1 cellular context compared by ENCODE assay signal in genomic region chr16:23149267-23149992, GRCh38.
A peak's percentile ranks its signal among the peaks of the same experiment; 100 is the strongest.
TF ChIP-seq lines count a peak whose summit lies in the region.

Gene USP31 (minus strand): TSS chr16:23149452. CDS start chr16:23149270, 182 bp downstream.

TF ChIP-seq in HepG2, 621 proteins besides CTCF, POLR2A, EP300 and RAD21 (continued from another document and continues in another):
- peak; percentile 74 for TF ChIP-seq CREM (IDR thresholded peaks at IDR 0.05)
- TF ChIP-seq CREM (CRISPR knock-in tag; IDR thresholded peaks at IDR 0.05) = no peak; the same call in 1 of the 2 replicates
- no peak for TF ChIP-seq SRSF9 (IDR thresholded peaks at IDR 0.05; ENCODE audit: borderline replicate concordance, insufficient read depth, low read depth, low read length, poor library complexity, severe bottlenecking)
- peak; percentile 95; the same call in 1 of the 2 replicates for TF ChIP-seq ZNF274 (CRISPR knock-in tag; IDR thresholded peaks at IDR 0.05)
- peak; percentile 17 for TF ChIP-seq ZNF781 (CRISPR knock-in tag; IDR thresholded peaks at IDR 0.05; ENCODE audit: borderline replicate concordance, not compliant biosample characterization)
- no peak for TF ChIP-seq ZNF496 (CRISPR knock-in tag; IDR thresholded peaks at IDR 0.05; ENCODE audit: insufficient replicate concordance)
- peak; percentile 44; the same call in 1 of the 2 replicates for TF ChIP-seq DPF2 (CRISPR knock-in tag; IDR thresholded peaks at IDR 0.05; ENCODE audit: borderline replicate concordance, low read depth)
- no peak for TF ChIP-seq KLF15 (CRISPR knock-in tag; IDR thresholded peaks at IDR 0.05; ENCODE audit: borderline replicate concordance)
- TF ChIP-seq TFDP2 (CRISPR knock-in tag; IDR thresholded peaks at IDR 0.05) = peak; percentile 91
- peak; percentile 94 for TF ChIP-seq KDM4B (CRISPR knock-in tag; IDR thresholded peaks at IDR 0.05)
- peak; percentile 30; the same call in 1 of the 2 replicates for TF ChIP-seq ZNF512B (CRISPR knock-in tag; IDR thresholded peaks at IDR 0.05; ENCODE audit: borderline replicate concordance)
- TF ChIP-seq SP140L (CRISPR knock-in tag; IDR thresholded peaks at IDR 0.05; ENCODE audit: borderline replicate concordance) = no peak
- no peak; the same call in 1 of the 2 replicates for TF ChIP-seq MTF2 (CRISPR knock-in tag; IDR thresholded peaks at IDR 0.05; ENCODE audit: borderline replicate concordance)
- TF ChIP-seq IRX3 (CRISPR knock-in tag; IDR thresholded peaks at IDR 0.05; ENCODE audit: borderline replicate concordance, low read depth) = peak; percentile 8; the same call in 1 of the 2 replicates
- no peak for TF ChIP-seq ZMYM2 (CRISPR knock-in tag; IDR thresholded peaks at IDR 0.05)
- no peak for TF ChIP-seq PLSCR1 (CRISPR knock-in tag; IDR thresholded peaks at IDR 0.05; ENCODE audit: borderline replicate concordance)
- TF ChIP-seq ZBED4 (CRISPR knock-in tag; IDR thresholded peaks at IDR 0.05; ENCODE audit: borderline replicate concordance) = peak; percentile 60; the same call in 1 of the 2 replicates
- no peak for TF ChIP-seq FOXC1 (CRISPR knock-in tag; IDR thresholded peaks at IDR 0.05; ENCODE audit: borderline replicate concordance)
- TF ChIP-seq ZBTB4 (CRISPR knock-in tag; IDR thresholded peaks at IDR 0.05; ENCODE audit: borderline replicate concordance) = peak; percentile 72; the same call in 1 of the 2 replicates
- peak; percentile 79; the same call in 1 of the 2 replicates for TF ChIP-seq ZSCAN29 (CRISPR knock-in tag; conservative IDR thresholded peaks at IDR 0.05)
- no peak for TF ChIP-seq ZNF550 (CRISPR knock-in tag; IDR thresholded peaks at IDR 0.05; ENCODE audit: borderline replicate concordance)
- TF ChIP-seq CSRNP1 (CRISPR knock-in tag; IDR thresholded peaks at IDR 0.05) = 0 out of 2 replicates have a peak, but pooled peaks have one; percentile 33
- TF ChIP-seq E2F2 (CRISPR knock-in tag; IDR thresholded peaks at IDR 0.05; ENCODE audit: borderline replicate concordance) = no peak
- no peak for TF ChIP-seq SP1 (IDR thresholded peaks at IDR 0.05)
- peak; percentile 98 for TF ChIP-seq SP1 (CRISPR knock-in tag; IDR thresholded peaks at IDR 0.05)
- TF ChIP-seq ZNF329 (CRISPR knock-in tag; IDR thresholded peaks at IDR 0.05; ENCODE audit: low read depth) = peak; percentile 86
- no peak for TF ChIP-seq ZNF703 (CRISPR knock-in tag; IDR thresholded peaks at IDR 0.05; ENCODE audit: borderline replicate concordance)
- TF ChIP-seq ZBTB40 (IDR thresholded peaks at IDR 0.05) = no peak
- TF ChIP-seq ZBTB40 (CRISPR knock-in tag; IDR thresholded peaks at IDR 0.05) = peak; percentile 78; the same call in 1 of the 2 replicates
